Comparison of ENCODE assay signal across 8 cellular contexts in the genomic region with DNA sequence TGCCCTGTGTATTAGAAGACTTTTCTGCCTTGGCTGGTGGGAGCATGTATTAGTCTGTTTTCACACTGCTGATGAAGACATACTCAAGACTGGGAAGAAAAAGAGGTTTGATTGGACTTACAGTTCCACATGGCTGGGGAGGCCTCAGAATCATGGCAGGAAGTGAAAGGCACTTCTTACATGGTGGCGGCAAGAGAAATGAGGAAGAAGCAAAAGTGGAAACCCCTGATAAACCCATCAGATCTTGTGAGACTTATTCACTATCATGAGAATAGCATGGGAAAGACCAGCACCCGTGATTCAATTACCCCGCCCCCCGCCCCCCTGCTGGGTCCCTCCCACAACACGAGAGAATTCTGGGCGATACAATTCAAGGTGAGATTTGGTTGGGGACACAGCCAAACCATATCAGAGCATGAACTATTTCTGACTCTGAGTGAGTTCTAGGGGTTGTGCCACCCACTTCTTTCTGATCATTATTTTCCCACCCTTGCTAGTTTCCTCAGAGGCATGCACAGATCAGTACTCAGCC. TPM values are rescaled to one million over a fixed set of nuclear protein-coding genes. Genes with fewer than 3 reads are reported as not detected.
DNase-seq lines count a peak whose midpoint lies in the region; ATAC-seq and TF ChIP-seq lines count a peak whose summit lies in the region.
"Not testable (repeated sequence)": the region's sequence is repeated elsewhere in the genome, so short reads cannot be mapped to it uniquely, and the experiment has no call there.

No MANE protein-coding gene starts in this region.

- H3K9me2 ChIP-seq in Karpas-422 (replicated peaks; ENCODE audit: insufficient read depth, low read length), result not testable (repeated sequence)

- ATAC-seq in natural killer cell, result not testable (repeated sequence)

- 71 to 77% methylated on average over 1 to 6 of the region's 6 CpGs for WGBS in transverse colon (ENCODE audit: low coverage in 1 of 2), 2 donors

- H3K27ac ChIP-seq in Karpas-422 (ENCODE audit: low read length), result peak overlapping the region; percentile 71
- peak overlapping the region; percentile 67 to 84 (median 83) for H3K27ac ChIP-seq in transverse colon

- TF ChIP-seq POLR2A in transverse colon (IDR thresholded peaks at IDR 0.05), result not testable (repeated sequence)

- peak overlapping the region; percentile 9 for H3K4me2 ChIP-seq in Karpas-422 (ENCODE audit: low read depth, low read length, poor library complexity, severe bottlenecking)

- intact Hi-C loops in CD14-positive monocyte (cut with micrococcal nuclease); dendritic cell treated with granulocyte-macrophage colony-stimulating factor and Interleukin-4, amounts not matched to agents 40 ng/mL and 50 ng/mL, for 4 days (cut with micrococcal nuclease); natural killer cell (cut with micrococcal nuclease); transverse colon (cut with DNase I; ENCODE audit: low total_unique reads): not testable (repeated sequence)
- intact Hi-C loops in activated CD4-positive, alpha-beta T cell treated with anti-CD3 and anti-CD28 coated beads, Interleukin-2, amount 10 ng/mL, durations not matched to agents 24 days and 14 days (cut with micrococcal nuclease), result loop anchor here (2.0 kb wide), 1 partner anchor 16 kb away; no protein-coding TSS in a partner anchor

- H3K4me1 ChIP-seq in Karpas-422 (ENCODE audit: low read length) (peaks cover 61% of the 10 kb centered on the region), transverse colon (peaks cover 20 to 64% (median 50%) of the 10 kb centered on the region in 4 donors)

- not testable (repeated sequence) for H3K27me3 ChIP-seq in Karpas-422 (ENCODE audit: low read length); transverse colon

- H3K9me3 ChIP-seq in Karpas-422 (ENCODE audit: low read length), result peaks cover 16% of the 10 kb centered on the region
- not testable (repeated sequence) for H3K9me3 ChIP-seq in transverse colon

- H2AFZ ChIP-seq in Karpas-422 (ENCODE audit: low read length), result not testable (repeated sequence)

- not testable (repeated sequence) for TF ChIP-seq EP300 in transverse colon (IDR thresholded peaks at IDR 0.05; ENCODE audit: low read depth)

- peaks cover 38 to 59% of the 10 kb centered on the region in 2 donors for H3K36me3 Mint-ChIP-seq in CD14-positive monocyte
- H3K36me3 Mint-ChIP-seq in activated CD4-positive, alpha-beta T cell treated with anti-CD3 and anti-CD28 coated beads, Interleukin-2, amount 10 ng/mL, durations not matched to agents 24 days and 14 days (ENCODE audit: low read depth), result peaks cover 57% of the 10 kb centered on the region
- H3K36me3 Mint-ChIP-seq in dendritic cell treated with granulocyte-macrophage colony-stimulating factor and Interleukin-4, amounts not matched to agents 40 ng/mL and 50 ng/mL, for 4 days (ENCODE audit: low read depth), result peaks cover 54% of the 10 kb centered on the region
- H3K36me3 Mint-ChIP-seq in natural killer cell, result peaks cover 14% of the 10 kb centered on the region

- not testable (repeated sequence) for H3K27me3 Mint-ChIP-seq in CD14-positive monocyte (ENCODE audit: low read depth in 3 of 3); activated CD4-positive, alpha-beta T cell treated with anti-CD3 and anti-CD28 coated beads, Interleukin-2, amount 10 ng/mL, durations not matched to agents 24 days and 14 days; dendritic cell treated with granulocyte-macrophage colony-stimulating factor and Interleukin-4, amounts not matched to agents 40 ng/mL and 50 ng/mL, for 4 days; natural killer cell (ENCODE audit: low read depth in 2 of 2)

- H3K9ac ChIP-seq in Karpas-422 (ENCODE audit: low read length), result not testable (repeated sequence)

- H3K4me1 Mint-ChIP-seq in CD14-positive monocyte, result peaks cover 70% of the 10 kb centered on the region
- H3K4me1 Mint-ChIP-seq in activated CD4-positive, alpha-beta T cell treated with anti-CD3 and anti-CD28 coated beads, Interleukin-2, amount 10 ng/mL, durations not matched to agents 24 days and 14 days, result peaks cover 67% of the 10 kb centered on the region
- peaks cover 72% of the 10 kb centered on the region for H3K4me1 Mint-ChIP-seq in dendritic cell treated with granulocyte-macrophage colony-stimulating factor and Interleukin-4, amounts not matched to agents 40 ng/mL and 50 ng/mL, for 4 days (ENCODE audit: low read depth)
- H3K4me1 Mint-ChIP-seq in natural killer cell, result peaks cover 87 to 91% of the 10 kb centered on the region in 2 donors

- peak overlapping the region; percentile 82 to 99 (median 98) for H3K27ac Mint-ChIP-seq in CD14-positive monocyte
- H3K27ac Mint-ChIP-seq in activated CD4-positive, alpha-beta T cell treated with anti-CD3 and anti-CD28 coated beads, Interleukin-2, amount 10 ng/mL, durations not matched to agents 24 days and 14 days, result peak overlapping the region; percentile 82
- peak overlapping the region; percentile 61 for H3K27ac Mint-ChIP-seq in dendritic cell treated with granulocyte-macrophage colony-stimulating factor and Interleukin-4, amounts not matched to agents 40 ng/mL and 50 ng/mL, for 4 days
- peak overlapping the region; percentile 80 to 82 for H3K27ac Mint-ChIP-seq in natural killer cell

- not testable (repeated sequence) for H3K4me3 ChIP-seq in Karpas-422 (ENCODE audit: low read length); transverse colon

- not testable (repeated sequence) for TF ChIP-seq CTCF in CD14-positive monocyte (IDR thresholded peaks at IDR 0.05); natural killer cell (IDR thresholded peaks at IDR 0.05); transverse colon (IDR thresholded peaks at IDR 0.05)

- H3K36me3 ChIP-seq in Karpas-422 (ENCODE audit: insufficient read depth, low read length), result peaks cover 32% of the 10 kb centered on the region
- not testable (repeated sequence) for H3K36me3 ChIP-seq in transverse colon

- peaks cover 100% of the 10 kb centered on the region for H3K79me2 ChIP-seq in Karpas-422 (ENCODE audit: low read length)

- H3K4me3 Mint-ChIP-seq in CD14-positive monocyte; dendritic cell treated with granulocyte-macrophage colony-stimulating factor and Interleukin-4, amounts not matched to agents 40 ng/mL and 50 ng/mL, for 4 days: not testable (repeated sequence)
- peak overlapping the region; percentile 45 for H3K4me3 Mint-ChIP-seq in activated CD4-positive, alpha-beta T cell treated with anti-CD3 and anti-CD28 coated beads, Interleukin-2, amount 10 ng/mL, durations not matched to agents 24 days and 14 days
- H3K4me3 Mint-ChIP-seq in natural killer cell, result peak overlapping the region; percentile 35

- in situ Hi-C loops in transverse colon (cut with MboI; ENCODE audit: low pct_ligation_motif_present in 1 of 4, low pct_unique_long_range_greater_than_20kb in 1 of 4, low sequenced_read_pairs in 3 of 4), result not testable (repeated sequence)

- peaks cover 17 to 30% (median 24%) of the 10 kb centered on the region in 7 donors for H3K9me3 Mint-ChIP-seq in CD14-positive monocyte
- peaks cover 12% of the 10 kb centered on the region for H3K9me3 Mint-ChIP-seq in activated CD4-positive, alpha-beta T cell treated with anti-CD3 and anti-CD28 coated beads, Interleukin-2, amount 10 ng/mL, durations not matched to agents 24 days and 14 days
- H3K9me3 Mint-ChIP-seq in dendritic cell treated with granulocyte-macrophage colony-stimulating factor and Interleukin-4, amounts not matched to agents 40 ng/mL and 50 ng/mL, for 4 days, result peaks cover 28% of the 10 kb centered on the region
- H3K9me3 Mint-ChIP-seq in natural killer cell, result not testable (repeated sequence)

- not testable (repeated sequence) for DNase-seq in CD14-positive monocyte (ENCODE audit: low spot score); Karpas-422; activated CD4-positive, alpha-beta T cell treated with anti-CD3 and anti-CD28 coated beads, Interleukin-2, amount 10 ng/mL, durations not matched to agents 24 days and 14 days; natural killer cell; transverse colon
- DNase-seq in activated naive CD4-positive, alpha-beta T cell treated with anti-CD3 and anti-CD28 coated beads, Interleukin-2, amount 50 U/mL, for 16 hours, result peak; percentile 45
- peak; percentile 32 for DNase-seq in stimulated activated CD4-positive, alpha-beta T cell treated with anti-CD3 and anti-CD28 coated beads, Interleukin-1b, Interleukin-23, amount 100 ng/mL, for 48 hours

- H4K20me1 ChIP-seq in Karpas-422 (ENCODE audit: insufficient read depth, low read depth, low read length), result not testable (repeated sequence)

RNA-seq across cellular contexts. Expression of gene SUSD6, which starts 31.0 kb away (rescaled TPM):
- 10 to 100 TPM; 17.3 to 30.1 TPM for polyA plus RNA-seq in CD14-positive monocyte
- total RNA-seq in Karpas-422 (2014; rRNA removed; shearing (Covaris generic); ENCODE audit: low replicate concordance), result 43.8 and 46.0 TPM in 2 replicates
- total RNA-seq in activated CD4-positive, alpha-beta T cell treated with anti-CD3 and anti-CD28 coated beads, Interleukin-2, amount 10 ng/mL, durations not matched to agents 24 days and 14 days, result 73.4 and 78.9 TPM in 2 replicates
- 100 to 1,000 TPM; 119 to 144 (median 140) TPM for total RNA-seq in natural killer cell
- total RNA-seq in transverse colon, result 100 to 1,000 TPM in 2 of 4 donors, 10 to 100 TPM in 2; 29.1 to 159 (median 95.0) TPM
